ENCODE assay signal across 21 cellular contexts in genomic region chr20:62935204-62935967, GRCh38. TPM values are rescaled to one million over a fixed set of nuclear protein-coding genes. Genes with fewer than 3 reads are reported as not detected.
DNase-seq lines count a peak whose midpoint lies in the region; ATAC-seq, FAIRE-seq and TF ChIP-seq lines count a peak whose summit lies in the region.
"Had no signal": no experiment of that assay in that cellular context is flagged by ENCODE, and none has a peak within 500 bp of the region (broad histone marks: within the 10 kb centered on the region; RNA-seq: fewer than 3 reads in every experiment).

No MANE protein-coding gene starts in this region.

- no peaks in the 10 kb centered on the region for H4K20me1 ChIP-seq in H9 (ENCODE audit: control insufficient read depth, insufficient read depth, insufficient read length)

- H3K27me3 ChIP-seq in H9 (ENCODE audit: insufficient read depth, low read length) (no peaks in the 10 kb centered on the region), RWPE2 (ENCODE audit: insufficient read depth, poor library complexity, severe bottlenecking) (no peaks in the 10 kb centered on the region), iPS-15b (ENCODE audit: control insufficient read depth, insufficient read depth, low read length) (no peaks in the 10 kb centered on the region)
- H3K27me3 ChIP-seq: sigmoid colon had no signal

- no peak overlapping the region for H2AK5ac ChIP-seq in H9 (ENCODE audit: insufficient read length, low read length)

- H3K27ac Mint-ChIP-seq in H9: no peak overlapping the region
- no peak overlapping the region for H3K27ac Mint-ChIP-seq in chondrocyte (ENCODE audit: unreplicated experiment)
- H3K27ac Mint-ChIP-seq: stimulated activated naive CD8-positive, alpha-beta T cell treated with anti-CD3 and anti-CD28 coated beads, Interleukin-15, amount 100 ng/mL, for 72 hours had no signal

- no peak overlapping the region for H3K4ac ChIP-seq in H9 (ENCODE audit: low read depth, low read length)

- no peak for TF ChIP-seq POLR2A in A549 (IDR thresholded peaks at IDR 0.05; ENCODE audit: low read length)

- H3K4me1 ChIP-seq in A549 (peaks cover 31% of the 10 kb centered on the region), H9 (ENCODE audit: insufficient read depth, low read length) (peaks cover 13% of the 10 kb centered on the region; the same call in 1 of the 2 replicates), RWPE2 (ENCODE audit: insufficient read depth, poor library complexity, severe bottlenecking) (peaks cover 21% of the 10 kb centered on the region), iPS-15b (ENCODE audit: control insufficient read depth, insufficient read depth, low read length) (peaks cover 34% of the 10 kb centered on the region)

- no peak overlapping the region for H2BK20ac ChIP-seq in H9 (ENCODE audit: low read depth, low read length, poor library complexity, severe bottlenecking)

- no peak overlapping the region for H4K5ac ChIP-seq in H9 (ENCODE audit: insufficient read length, low read depth, low read length)

- peaks cover 49% of the 10 kb centered on the region for H3K36me3 ChIP-seq in RWPE2 (ENCODE audit: low read depth)
- peaks cover 15% of the 10 kb centered on the region for H3K36me3 ChIP-seq in iPS-15b (ENCODE audit: control insufficient read depth, insufficient read depth, low read length)

- no peak overlapping the region for H3K18ac ChIP-seq in H9 (ENCODE audit: insufficient read length, low read depth, low read length)

- H3K4me2 ChIP-seq in A549: peak overlapping the region; percentile 86; the same call in 2 of the 3 replicates
- peak overlapping the region; percentile 47 for H3K4me2 ChIP-seq in H9 (ENCODE audit: insufficient read depth, insufficient read length, low read length)

- H2BK120ac ChIP-seq in H9 (ENCODE audit: low read depth, low read length, poor library complexity, severe bottlenecking): no peak overlapping the region

- no peak overlapping the region for H2AFZ ChIP-seq in H9 (ENCODE audit: low read length)

- H3K27me3 Mint-ChIP-seq in H9 (ENCODE audit: low read depth) (peaks cover 2% of the 10 kb centered on the region; the same call in 1 of the 2 replicates), chondrocyte (ENCODE audit: low read depth) (no peaks in the 10 kb centered on the region)
- H3K27me3 Mint-ChIP-seq: stimulated activated naive CD8-positive, alpha-beta T cell treated with anti-CD3 and anti-CD28 coated beads, Interleukin-15, amount 100 ng/mL, for 72 hours had no signal

- no peak for ATAC-seq in A549
- no peak for ATAC-seq in RWPE2 (ENCODE audit: low read depth)
- no peak for ATAC-seq in HG02870 (IDR thresholded peaks at IDR 0.05; ENCODE audit: unreplicated experiment)
- ATAC-seq in GM21360 (IDR thresholded peaks at IDR 0.05; ENCODE audit: unreplicated experiment): no peak
- ATAC-seq: stimulated activated naive CD8-positive, alpha-beta T cell treated with anti-CD3 and anti-CD28 coated beads, Interleukin-15, amount 100 ng/mL, for 72 hours had no signal

- peaks cover 7 to 23% (median 8%) of the 10 kb centered on the region in 3 experiments for H3K36me3 Mint-ChIP-seq in H9 (ENCODE audit: insufficient read depth in 1 of 3, low read depth in 3 of 3)
- no peaks in the 10 kb centered on the region for H3K36me3 Mint-ChIP-seq in chondrocyte (ENCODE audit: low read depth)

- H3K56ac ChIP-seq in H9 (ENCODE audit: insufficient read length, low read depth, low read length): no peak overlapping the region

- H2BK15ac ChIP-seq in H9 (ENCODE audit: low read depth, low read length): no peak overlapping the region

- no peak overlapping the region for H3K4me3 ChIP-seq in A549
- no peak overlapping the region for H3K4me3 ChIP-seq in RWPE2 (ENCODE audit: severe bottlenecking)
- peak overlapping the region; percentile 96 for H3K4me3 ChIP-seq in iPS-15b (ENCODE audit: low read depth, low read length)

- CTCF ChIA-PET in A549 (lab: Yijun Ruan, JAX): interaction anchor here (1.0 to 3.2 kb wide), 14 partner anchors 8 to 144 kb away, joined by 3 to 20 read pairs (median 6); partner anchors contain the start of gene DIDO1

- no peaks in the 10 kb centered on the region for H3K79me1 ChIP-seq in H9 (ENCODE audit: insufficient read depth, low read depth, low read length, poor library complexity, severe bottlenecking)

- TF ChIP-seq CTCF in A549 (IDR thresholded peaks at IDR 0.05): no peak
- no peak for TF ChIP-seq CTCF in H9 (conservative IDR thresholded peaks at IDR 0.05)
- TF ChIP-seq CTCF in RWPE2 (IDR thresholded peaks at IDR 0.05; ENCODE audit: poor library complexity, severe bottlenecking): no peak
- TF ChIP-seq CTCF in chondrocyte (IDR thresholded peaks at IDR 0.05): no peak

- H3K9ac ChIP-seq in H9 (ENCODE audit: extremely low read depth, insufficient read length, low read length) (peak overlapping the region; percentile 20), iPS-15b (ENCODE audit: low read depth, low read length) (peak overlapping the region; percentile 20)

- H3K4me3 Mint-ChIP-seq in H9 (no peak overlapping the region), chondrocyte (ENCODE audit: unreplicated experiment) (no peak overlapping the region)
- H3K4me3 Mint-ChIP-seq: stimulated activated naive CD8-positive, alpha-beta T cell treated with anti-CD3 and anti-CD28 coated beads, Interleukin-15, amount 100 ng/mL, for 72 hours had no signal

- H3K4me1 Mint-ChIP-seq in H9 (peaks cover 34 to 39% of the 10 kb centered on the region in 2 experiments), chondrocyte (ENCODE audit: low read depth) (peaks cover 27% of the 10 kb centered on the region)

- TF ChIP-seq RAD21 in A549 (conservative IDR thresholded peaks at IDR 0.05 in 1 of 2, IDR thresholded peaks at IDR 0.05 in 1 of 2): no peak

- DNase-seq in A549 (ENCODE audit: low read depth in 1 of 2, low spot score in 1 of 2) (no peak), H9 (no peak), RWPE2 (ENCODE audit: low spot score) (peak; percentile 42), HPDE6-E6E7 (ENCODE audit: extremely low spot score) (no peak), chondrocyte (ENCODE audit: low spot score) (no peak)
- DNase-seq: activated CD4-positive, alpha-beta T cell treated with anti-CD3 and anti-CD28 coated beads, Interleukin-2, amount 50 U/mL, for 1 hour; activated naive CD4-positive, alpha-beta T cell; DMS79 treated with DMSO at 0.1 percent for 48 hours; hippocampal formation; KG1; NCI-H1417; NCI-H2171 treated with DMSO at 0.1 percent for 48 hours; sigmoid colon; stimulated activated naive CD8-positive, alpha-beta T cell treated with anti-CD3 and anti-CD28 coated beads, Interleukin-15, amount 100 ng/mL, for 72 hours had no signal

- POLR2A ChIA-PET in A549 (lab: Yijun Ruan, JAX): interaction anchor here (1.1 kb wide), 1 partner anchor 60 kb away, joined by 3 read pairs; no protein-coding TSS in a partner anchor

- H2BK5ac ChIP-seq in H9 (ENCODE audit: insufficient read length, low read length): no peak overlapping the region

- no peak overlapping the region for H3T11ph ChIP-seq in H9 (ENCODE audit: low read length)

- no peaks in the 10 kb centered on the region for H3K23me2 ChIP-seq in H9 (ENCODE audit: insufficient read length, low read depth, low read length, poor library complexity, severe bottlenecking)

- no peak overlapping the region for H3K27ac ChIP-seq in A549
- peak overlapping the region; percentile 5 for H3K27ac ChIP-seq in H9 (ENCODE audit: insufficient read length, low read depth, low read length)
- H3K27ac ChIP-seq in RWPE2 (ENCODE audit: poor library complexity, severe bottlenecking): no peak overlapping the region
- H3K27ac ChIP-seq: sigmoid colon had no signal

- H4K91ac ChIP-seq in H9 (ENCODE audit: insufficient read length, low read depth, low read length): no peak overlapping the region

- H3K9me3 ChIP-seq in A549 (no peaks in the 10 kb centered on the region), H9 (ENCODE audit: control insufficient read depth, low read depth, low read length) (no peaks in the 10 kb centered on the region), RWPE2 (ENCODE audit: severe bottlenecking) (no peaks in the 10 kb centered on the region), iPS-15b (ENCODE audit: control insufficient read depth, insufficient read depth, low read length) (no peaks in the 10 kb centered on the region)
- H3K9me3 ChIP-seq: sigmoid colon had no signal

- no peak overlapping the region for H3K23ac ChIP-seq in H9 (ENCODE audit: insufficient read length, low read depth, low read length)

- peaks cover 81% of the 10 kb centered on the region for H3K79me2 ChIP-seq in H9 (ENCODE audit: insufficient read depth, low read length)

- no peak overlapping the region for H2BK12ac ChIP-seq in H9 (ENCODE audit: insufficient read length, low read depth, low read length)

- TF ChIP-seq EP300 in A549 (IDR thresholded peaks at IDR 0.05): no peak

- H4K8ac ChIP-seq in H9 (replicated peaks; ENCODE audit: insufficient read length, low read depth, low read length): no peak overlapping the region

- WGBS in A549 (ENCODE audit: missing lambda C conversion rate): 92% methylated on average over 12 of the region's 12 CpGs
- WGBS in H9 (ENCODE audit: extremely low coverage, insufficient read length, low lambda C conversion rate): 100% methylated on average over 2 of the region's 12 CpGs

- no peak overlapping the region for H3K14ac ChIP-seq in H9 (ENCODE audit: insufficient read depth, low read length)

- FAIRE-seq in A549 (lab: Jason Lieb, UNC): no peak
- FAIRE-seq: endometrium, RCC 7860 had no signal

- no peaks in the 10 kb centered on the region for H3K9me3 Mint-ChIP-seq in H9
- H3K9me3 Mint-ChIP-seq in chondrocyte (ENCODE audit: low read depth): no peaks in the 10 kb centered on the region
- H3K9me3 Mint-ChIP-seq: stimulated activated naive CD8-positive, alpha-beta T cell treated with anti-CD3 and anti-CD28 coated beads, Interleukin-15, amount 100 ng/mL, for 72 hours had no signal

RNA-seq across cellular contexts. Expression of gene GID8, which starts 2.6 kb away (rescaled TPM):
- polyA plus RNA-seq in A549 (2011; rRNA removed) (24.5 and 25.0 TPM in 2 replicates), A549 (2017; fragmentation: RNase III; extraction: RNeasy Plus Mini Kit Qiagen cat#74134 plus additional on column Dnase treatment) (18.6 to 19.2 TPM (median 19.0 TPM) in 3 replicates)
- polyA plus RNA-seq in A549 (2012; cell fraction: cytosol; rRNA removed): 15.3 and 16.0 TPM in 2 replicates
- 13.1 and 19.2 TPM in 2 replicates for polyA plus RNA-seq in A549 (2012; cell fraction: nucleus; rRNA removed)
- polyA minus RNA-seq in A549 (2011; rRNA and poly(A)+ RNA removed): 21.9 and 24.0 TPM in 2 replicates
- total RNA-seq in H9 (2021) (60.9 and 62.9 TPM in 2 replicates), chondrocyte (26.3 to 30.7 TPM (median 29.7 TPM) in 3 replicates)

RNA-seq across cellular contexts. Expression of gene DIDO1, which starts 9.1 kb away (rescaled TPM):
- polyA plus RNA-seq in A549 (2011; rRNA removed) (12.6 and 15.3 TPM in 2 replicates), A549 (2017; fragmentation: RNase III; extraction: RNeasy Plus Mini Kit Qiagen cat#74134 plus additional on column Dnase treatment) (14.8 to 16.2 TPM (median 15.4 TPM) in 3 replicates)
- polyA plus RNA-seq in A549 (2012; cell fraction: cytosol; rRNA removed): 7.0 and 8.3 TPM in 2 replicates
- polyA plus RNA-seq in A549 (2012; cell fraction: nucleus; rRNA removed): 30.1 and 39.5 TPM in 2 replicates
- polyA minus RNA-seq in A549 (2011; rRNA and poly(A)+ RNA removed): 21.1 and 23.1 TPM in 2 replicates
- total RNA-seq in H9 (2021) (85.9 TPM in 2 replicates), chondrocyte (41.6 to 53.8 TPM (median 42.5 TPM) in 3 replicates)

RNA-seq across cellular contexts. Expression of gene SLC17A9, which starts 17.1 kb away (rescaled TPM):
- 0.05 TPM in 1 of 2 replicates, not detected in the other for polyA plus RNA-seq in A549 (2011; rRNA removed)
- 0.01 TPM in 1 of 2 replicates, not detected in the other for polyA plus RNA-seq in A549 (2012; cell fraction: cytosol; rRNA removed)
- polyA plus RNA-seq in A549 (2012; cell fraction: nucleus; rRNA removed): 0.06 and 0.13 TPM in 2 replicates
- polyA plus RNA-seq in A549 (2017; fragmentation: RNase III; extraction: RNeasy Plus Mini Kit Qiagen cat#74134 plus additional on column Dnase treatment): not detected in 3 replicates
- polyA minus RNA-seq in A549 (2011; rRNA and poly(A)+ RNA removed): 0.73 TPM in 1 of 2 replicates, not detected in the other
- 19.9 and 20.9 TPM in 2 replicates for total RNA-seq in H9 (2021)
- total RNA-seq in chondrocyte: 0.24 to 1.2 TPM (median 0.79 TPM) in 3 replicates
- total RNA-seq: H4, osteocyte had no signal
